ENCODE assay signal across 26 cellular contexts in genomic region chr2:134936691-134937090, GRCh38. TPM values are rescaled to one million over a fixed set of nuclear protein-coding genes. Genes with fewer than 3 reads are reported as not detected.
DNase-seq lines count a peak whose midpoint lies in the region; ATAC-seq and TF ChIP-seq lines count a peak whose summit lies in the region.
"Had no signal": no experiment of that assay in that cellular context is flagged by ENCODE, and none has a peak within 500 bp of the region (broad histone marks: within the 10 kb centered on the region; RNA-seq: fewer than 3 reads in every experiment).

No MANE protein-coding gene starts in this region.

- intact Hi-C loops in body of pancreas (cut with DNase I) (no loop called here), posterior cingulate gyrus (cut with DNase I) (no loop called here)

- H3K36me3 ChIP-seq in body of pancreas (replicated peaks in 1 of 2; ENCODE audit: insufficient read depth in 1 of 2, low read depth in 2 of 2) = peaks cover 0 to 17% of the 10 kb centered on the region in 2 donors
- peaks cover 38% of the 10 kb centered on the region for H3K36me3 ChIP-seq in effector memory CD4-positive, alpha-beta T cell (ENCODE audit: control insufficient read depth, insufficient read depth, low read length)

- H3K27me3 ChIP-seq in body of pancreas = no peaks in the 10 kb centered on the region
- no peaks in the 10 kb centered on the region for H3K27me3 ChIP-seq in effector memory CD4-positive, alpha-beta T cell (replicated peaks; ENCODE audit: control insufficient read depth, insufficient read depth, low read length, poor library complexity, severe bottlenecking)
- H3K27me3 ChIP-seq: SJCRH30 had no signal

- peak overlapping the region; percentile 57 for H3K27ac Mint-ChIP-seq in nephron progenitor cell
- H3K27ac Mint-ChIP-seq in stimulated activated effector memory CD8-positive, alpha-beta T cell treated with anti-CD3 and anti-CD28 coated beads, Interleukin-12 subunit alpha, Interleukin-12 subunit beta, amount 100 ng/mL, for 72 hours = peak overlapping the region; percentile 14
- H3K27ac Mint-ChIP-seq: B cell had no signal

- H3K36me3 Mint-ChIP-seq in nephron progenitor cell (ENCODE audit: low read depth) = peaks cover 51% of the 10 kb centered on the region
- peaks cover 91% of the 10 kb centered on the region for H3K36me3 Mint-ChIP-seq in stimulated activated effector memory CD8-positive, alpha-beta T cell treated with anti-CD3 and anti-CD28 coated beads, Interleukin-12 subunit alpha, Interleukin-12 subunit beta, amount 100 ng/mL, for 72 hours

- peaks cover 74% of the 10 kb centered on the region for H3K4me1 ChIP-seq in body of pancreas
- peaks cover 15% of the 10 kb centered on the region for H3K4me1 ChIP-seq in effector memory CD4-positive, alpha-beta T cell (ENCODE audit: control insufficient read depth, insufficient read depth, low read length, poor library complexity, severe bottlenecking)
- H3K4me1 ChIP-seq: SJCRH30 had no signal

- H3K27ac ChIP-seq in body of pancreas = peak overlapping the region in 3 of 4 donors; percentile 65 to 86 (median 76)
- no peak overlapping the region for H3K27ac ChIP-seq in effector memory CD4-positive, alpha-beta T cell (ENCODE audit: insufficient read depth, low read length, poor library complexity, severe bottlenecking)
- H3K27ac ChIP-seq: 22Rv1, SJCRH30 had no signal

- WGBS in body of pancreas, 2 donors = 11 to 33% methylated on average over 4 of the region's 4 CpGs

- peak; percentile 68 for ATAC-seq in body of pancreas
- no peak for ATAC-seq in stimulated activated effector memory CD8-positive, alpha-beta T cell treated with anti-CD3 and anti-CD28 coated beads, Interleukin-12 subunit alpha, Interleukin-12 subunit beta, amount 100 ng/mL, for 72 hours
- ATAC-seq in GM21737 (IDR thresholded peaks at IDR 0.05; ENCODE audit: unreplicated experiment) = no peak
- ATAC-seq: K562, PC-3 had no signal

- no peak for TF ChIP-seq CTCF in body of pancreas (IDR thresholded peaks at IDR 0.05)
- TF ChIP-seq CTCF in nephron progenitor cell (IDR thresholded peaks at IDR 0.05) = no peak

- peak; percentile 16 for DNase-seq in NCI-H2196 (lab: John Stamatoyannopoulos, UW; ENCODE audit: unreplicated experiment)
- DNase-seq in NCI-H2196 treated with DMSO at 0.1 percent for 48 hours (lab: John Stamatoyannopoulos, UW; ENCODE audit: unreplicated experiment) = no peak
- peak; percentile 52 to 80 (median 59) for DNase-seq in body of pancreas
- no peak for DNase-seq in nephron progenitor cell
- no peak for DNase-seq in stimulated activated effector memory CD8-positive, alpha-beta T cell treated with anti-CD3 and anti-CD28 coated beads, Interleukin-12 subunit alpha, Interleukin-12 subunit beta, amount 100 ng/mL, for 72 hours (ENCODE audit: low spot score in 2 of 2)
- DNase-seq in posterior cingulate gyrus = no peak
- DNase-seq in effector memory CD4-positive, alpha-beta T cell = no peak
- DNase-seq: CD8-positive, alpha-beta memory T cell; DMS79 treated with DMSO at 0.1 percent for 48 hours; GF-D8; HCEC 1CT; NCI-H1105 treated with DMSO at 0.1 percent for 48 hours; NCI-H146; NCI-H1930; NCI-H2107; NCI-H446 treated with DMSO at 0.1 percent for 48 hours; NCI-H526; NCI-H82; NK-92 treated with Interleukin-12 subunit alpha and Interleukin-12 subunit beta, amount 100 ng/mL, for 24 hours; PC-3; SJCRH30 had no signal

- no peak overlapping the region for H3K4me3 Mint-ChIP-seq in nephron progenitor cell
- H3K4me3 Mint-ChIP-seq in stimulated activated effector memory CD8-positive, alpha-beta T cell treated with anti-CD3 and anti-CD28 coated beads, Interleukin-12 subunit alpha, Interleukin-12 subunit beta, amount 100 ng/mL, for 72 hours = no peak overlapping the region
- H3K4me3 Mint-ChIP-seq: B cell, CD14-positive monocyte had no signal

- H3K4me1 Mint-ChIP-seq in nephron progenitor cell = no peaks in the 10 kb centered on the region
- peaks cover 33% of the 10 kb centered on the region for H3K4me1 Mint-ChIP-seq in stimulated activated effector memory CD8-positive, alpha-beta T cell treated with anti-CD3 and anti-CD28 coated beads, Interleukin-12 subunit alpha, Interleukin-12 subunit beta, amount 100 ng/mL, for 72 hours

- no peaks in the 10 kb centered on the region for H3K9me3 Mint-ChIP-seq in nephron progenitor cell
- H3K9me3 Mint-ChIP-seq in stimulated activated effector memory CD8-positive, alpha-beta T cell treated with anti-CD3 and anti-CD28 coated beads, Interleukin-12 subunit alpha, Interleukin-12 subunit beta, amount 100 ng/mL, for 72 hours = no peaks in the 10 kb centered on the region
- H3K9me3 Mint-ChIP-seq: CD14-positive monocyte; CD8-positive, alpha-beta memory T cell had no signal

- no peak overlapping the region for H3K4me3 ChIP-seq in body of pancreas
- no peak overlapping the region for H3K4me3 ChIP-seq in effector memory CD4-positive, alpha-beta T cell (ENCODE audit: insufficient read depth, low read depth, low read length, poor library complexity, severe bottlenecking)
- H3K4me3 ChIP-seq: K562, SJCRH30 had no signal

- H3K9me3 ChIP-seq in body of pancreas = no peaks in the 10 kb centered on the region
- H3K9me3 ChIP-seq in effector memory CD4-positive, alpha-beta T cell (ENCODE audit: control insufficient read depth, low read length) = no peaks in the 10 kb centered on the region
- H3K9me3 ChIP-seq: SJCRH30 had no signal

- no peaks in the 10 kb centered on the region for H3K27me3 Mint-ChIP-seq in nephron progenitor cell (ENCODE audit: low read depth, poor library complexity)
- H3K27me3 Mint-ChIP-seq: B cell; CD8-positive, alpha-beta memory T cell had no signal

- no peak for TF ChIP-seq POLR2A in body of pancreas (IDR thresholded peaks at IDR 0.05)

RNA-seq across cellular contexts. Expression of gene CCNT2, which starts 18.1 kb away (rescaled TPM):
- total RNA-seq in body of pancreas = 10 to 100 TPM; 19.1 to 32.7 TPM

Comparison
In these comparisons a context has a peak if more than half of its experiments do, and no peak if none do; other contexts are left out.
1. DNase-seq: peak in NCI-H2196 (single experiment) and body of pancreas (4 of 4); none in NCI-H2196 treated with DMSO at 0.1 percent for 48 hours (single experiment), nephron progenitor cell (single experiment), stimulated activated effector memory CD8-positive, alpha-beta T cell treated with anti-CD3 and anti-CD28 coated beads, Interleukin-12 subunit alpha, Interleukin-12 subunit beta, amount 100 ng/mL, for 72 hours (0 of 2), posterior cingulate gyrus (0 of 10) and effector memory CD4-positive, alpha-beta T cell (0 of 3).